Comparison of ENCODE assay signal across 18 cellular contexts in genomic region chr3:114550155-114550554, GRCh38.
DNase-seq lines count a peak whose midpoint lies in the region; TF ChIP-seq lines count a peak whose summit lies in the region.
"Had no signal": no experiment of that assay in that cellular context is flagged by ENCODE, and none has a peak within 500 bp of the region (broad histone marks: within the 10 kb centered on the region; RNA-seq: fewer than 3 reads in every experiment).

No MANE protein-coding gene starts in this region.

- H3K4ac ChIP-seq in trophoblast cell (ENCODE audit: low read depth, low read length), result no peak overlapping the region

- H3K4me3 ChIP-seq in GM23248, result no peak overlapping the region
- H3K4me3 ChIP-seq in fibroblast of lung (replicated peaks in 1 of 4; ENCODE audit: control extremely low read depth in 1 of 4, insufficient read depth in 1 of 4, low read depth in 3 of 4, low read length in 4 of 4), result no peak overlapping the region
- no peak overlapping the region for H3K4me3 ChIP-seq in trophoblast cell (ENCODE audit: low read depth, low read length)
- H3K4me3 ChIP-seq in right atrium auricular region, result no peak overlapping the region
- no peak overlapping the region for H3K4me3 ChIP-seq in prostate gland
- H3K4me3 ChIP-seq: Peyer's patch had no signal

- no peak overlapping the region for H3K23ac ChIP-seq in trophoblast cell (ENCODE audit: low read length)

- no peaks in the 10 kb centered on the region for H3K36me3 ChIP-seq in GM23248 (ENCODE audit: low read depth)
- H3K36me3 ChIP-seq in fibroblast of lung (ENCODE audit: control insufficient read depth, insufficient read depth, low read length), result no peaks in the 10 kb centered on the region
- H3K36me3 ChIP-seq in trophoblast cell (ENCODE audit: control insufficient read depth in 1 of 2, insufficient read depth in 2 of 2, low read length in 2 of 2), result no peaks in the 10 kb centered on the region
- H3K36me3 ChIP-seq in right atrium auricular region, result no peaks in the 10 kb centered on the region
- H3K36me3 ChIP-seq in prostate gland, result no peaks in the 10 kb centered on the region
- H3K36me3 ChIP-seq: Peyer's patch had no signal

- H3K79me1 ChIP-seq in trophoblast cell (ENCODE audit: low read length), result no peaks in the 10 kb centered on the region

- H3K79me2 ChIP-seq in GM23248 (ENCODE audit: insufficient read depth) (no peaks in the 10 kb centered on the region; the same call in 1 of the 2 replicates), fibroblast of lung (ENCODE audit: control insufficient read depth, insufficient read depth, low read length) (no peaks in the 10 kb centered on the region), trophoblast cell (ENCODE audit: control insufficient read depth, insufficient read depth, low read length, poor library complexity) (no peaks in the 10 kb centered on the region)

- H3F3A ChIP-seq in GM23248 (ENCODE audit: insufficient read depth), result peaks cover 27% of the 10 kb centered on the region

- no peak overlapping the region for H2AK5ac ChIP-seq in trophoblast cell (ENCODE audit: low read length)

- no peak overlapping the region for H2BK5ac ChIP-seq in trophoblast cell (ENCODE audit: low read depth, low read length, poor library complexity)

- 94 to 100% methylated on average over 4 of the region's 4 CpGs for WGBS in GM23248 (ENCODE audit: low coverage in 1 of 2, low lambda C conversion rate in 2 of 2, missing lambda C conversion rate in 2 of 2), 2 experiments
- 100% methylated on average over 1 of the region's 4 CpGs for WGBS in trophoblast cell (ENCODE audit: extremely low coverage, insufficient coverage, insufficient read length)
- 92% methylated on average over 4 of the region's 4 CpGs for WGBS in prostate gland

- in situ Hi-C loops in GM23248 (cut with MboI), result no loop called here

- H2AFZ ChIP-seq in GM23248 (no peak overlapping the region), fibroblast of lung (ENCODE audit: low read length) (no peak overlapping the region), trophoblast cell (ENCODE audit: insufficient read depth, low read length, poor library complexity) (no peak overlapping the region)

- H3K27me3 ChIP-seq in GM23248 (replicated peaks; ENCODE audit: insufficient read depth) (no peaks in the 10 kb centered on the region), fibroblast of lung (ENCODE audit: control insufficient read depth, insufficient read depth, low read length) (no peaks in the 10 kb centered on the region), trophoblast cell (ENCODE audit: insufficient read depth, low read length) (no peaks in the 10 kb centered on the region), right atrium auricular region (no peaks in the 10 kb centered on the region), prostate gland (replicated peaks; ENCODE audit: insufficient read depth) (no peaks in the 10 kb centered on the region)
- H3K27me3 ChIP-seq: Peyer's patch had no signal

- intact Hi-C loops in cardiac septum (cut with DNase I), result no loop called here
- intact Hi-C loops in prostate gland (cut with DNase I), result no loop called here

- no peak overlapping the region for H3K14ac ChIP-seq in trophoblast cell (ENCODE audit: low read length)

- H3K4me2 ChIP-seq in GM23248 (ENCODE audit: unreplicated experiment) (no peak overlapping the region), fibroblast of lung (ENCODE audit: extremely low read depth, insufficient read depth, low read length) (no peak overlapping the region), trophoblast cell (ENCODE audit: low read length) (no peak overlapping the region)
- H3K4me2 ChIP-seq: KMS-11 had no signal

- H4K8ac ChIP-seq in trophoblast cell (ENCODE audit: low read depth, low read length), result no peak overlapping the region

- DNase-seq in GM23248, result peak; percentile 27
- peak; percentile 66 for DNase-seq in NCI-H226
- DNase-seq in fibroblast of lung (ENCODE audit: low read depth in 2 of 2), result peak; percentile 62 to 88
- DNase-seq in trophoblast cell, result peak; percentile 4 to 88
- no peak for DNase-seq in right atrium auricular region (ENCODE audit: low spot score)
- no peak for DNase-seq in cardiac septum (ENCODE audit: low spot score)
- no peak for DNase-seq in prostate gland (ENCODE audit: low spot score)
- DNase-seq: ACHN; CD8-positive, alpha-beta T cell; DND-41; H7; NCI-H1105 treated with DMSO at 0.1 percent for 48 hours; NCI-H187; NCI-H2171; NCI-H510A treated with DMSO at 0.1 percent for 48 hours; Peyer's patch; SHP77 had no signal

- H4K20me1 ChIP-seq in GM23248 (ENCODE audit: insufficient read depth) (no peaks in the 10 kb centered on the region), fibroblast of lung (ENCODE audit: control insufficient read depth, extremely low read depth, insufficient read depth, low read length) (no peaks in the 10 kb centered on the region)

- H3K9ac ChIP-seq in GM23248 (no peak overlapping the region), fibroblast of lung (ENCODE audit: insufficient read depth, low read length) (no peak overlapping the region), trophoblast cell (ENCODE audit: low read length) (no peak overlapping the region)
- H3K9ac ChIP-seq: KMS-11 had no signal

- H2BK120ac ChIP-seq in trophoblast cell (ENCODE audit: insufficient read depth, low read length, poor library complexity), result no peak overlapping the region

- H3K27ac ChIP-seq in GM23248, result no peak overlapping the region
- no peak overlapping the region for H3K27ac ChIP-seq in fibroblast of lung (ENCODE audit: insufficient read depth, low read length)
- no peak overlapping the region for H3K27ac ChIP-seq in trophoblast cell (ENCODE audit: low read depth, low read length)
- no peak overlapping the region for H3K27ac ChIP-seq in right atrium auricular region
- no peak overlapping the region for H3K27ac ChIP-seq in prostate gland
- H3K27ac ChIP-seq: KMS-11, Peyer's patch had no signal

- H4K12ac ChIP-seq in trophoblast cell (ENCODE audit: low read depth, low read length), result no peak overlapping the region

- TF ChIP-seq CTCF in fibroblast of lung (conservative IDR thresholded peaks at IDR 0.05 in 1 of 2, IDR thresholded peaks at IDR 0.05 in 1 of 2; ENCODE audit: low read depth in 1 of 2, low read length in 2 of 2), result no peak
- no peak for TF ChIP-seq CTCF in right atrium auricular region (IDR thresholded peaks at IDR 0.05)
- no peak for TF ChIP-seq CTCF in prostate gland (IDR thresholded peaks at IDR 0.05)

- H3K18ac ChIP-seq in trophoblast cell (ENCODE audit: low read length), result no peak overlapping the region

- no peak overlapping the region for H4K91ac ChIP-seq in trophoblast cell (ENCODE audit: low read depth, low read length)

- no peak for TF ChIP-seq POLR2A in prostate gland (IDR thresholded peaks at IDR 0.05)

- peaks cover 42% of the 10 kb centered on the region for H3K4me1 ChIP-seq in GM23248 (ENCODE audit: insufficient read depth)
- H3K4me1 ChIP-seq in fibroblast of lung (ENCODE audit: control insufficient read depth, extremely low read depth, insufficient read depth, low read length), result peaks cover 2% of the 10 kb centered on the region
- no peaks in the 10 kb centered on the region for H3K4me1 ChIP-seq in trophoblast cell (ENCODE audit: control insufficient read depth in 1 of 2, insufficient read depth in 2 of 2, low read length in 2 of 2)
- H3K4me1 ChIP-seq in right atrium auricular region, result peaks cover 0 to 15% of the 10 kb centered on the region in 2 donors
- H3K4me1 ChIP-seq in prostate gland (replicated peaks), result no peaks in the 10 kb centered on the region
- H3K4me1 ChIP-seq: Peyer's patch had no signal

- H3K9me2 ChIP-seq in GM23248 (ENCODE audit: insufficient read depth), result no peaks in the 10 kb centered on the region

- H3K9me3 ChIP-seq in GM23248 (ENCODE audit: low read depth) (no peaks in the 10 kb centered on the region), fibroblast of lung (ENCODE audit: control insufficient read depth, insufficient read depth, low read depth, low read length) (no peaks in the 10 kb centered on the region), trophoblast cell (ENCODE audit: insufficient read depth, low read depth, low read length) (no peaks in the 10 kb centered on the region), right atrium auricular region (no peaks in the 10 kb centered on the region), prostate gland (no peaks in the 10 kb centered on the region)
- H3K9me3 ChIP-seq: Peyer's patch had no signal

- H2BK12ac ChIP-seq in trophoblast cell (ENCODE audit: low read length), result no peak overlapping the region

Comparison
In these comparisons a context has a peak if more than half of its experiments do, and no peak if none do; other contexts are left out.
1. DNase-seq: peak in GM23248 (single experiment), NCI-H226 (single experiment), fibroblast of lung (2 of 2) and trophoblast cell (2 of 2); none in right atrium auricular region (single experiment), cardiac septum (single experiment) and prostate gland (single experiment).